ENCODE assay signal across 16 cellular contexts in the genomic region with DNA sequence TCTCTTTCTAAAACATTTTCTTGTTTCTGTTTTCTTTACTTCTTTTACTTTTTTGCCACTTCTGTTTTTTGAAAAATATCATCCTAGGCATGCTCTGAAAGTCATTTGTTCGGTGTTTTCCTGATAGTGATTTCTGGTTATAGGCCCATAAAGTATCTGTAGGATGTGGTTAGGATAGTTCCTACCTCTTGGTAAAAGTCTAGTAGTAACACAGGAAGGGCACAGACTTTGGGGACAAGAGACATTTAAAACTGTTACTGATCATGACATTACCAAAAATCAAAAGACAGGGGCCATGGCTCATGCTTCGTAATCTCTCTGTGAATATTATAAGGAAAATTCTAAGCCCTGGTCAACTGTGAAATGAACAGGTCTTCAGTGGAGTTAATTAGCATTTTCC. TPM values are rescaled to one million over a fixed set of nuclear protein-coding genes. Genes with fewer than 3 reads are reported as not detected.
A peak's percentile ranks its signal among the peaks of the same experiment; 100 is the strongest.
DNase-seq lines count a peak whose midpoint lies in the region; ATAC-seq and TF ChIP-seq lines count a peak whose summit lies in the region.
"Had no signal": no experiment of that assay in that cellular context is flagged by ENCODE, and none has a peak within 500 bp of the region (broad histone marks: within the 10 kb centered on the region; RNA-seq: fewer than 3 reads in every experiment).

No MANE protein-coding gene starts in this region.

- no peak overlapping the region for H3K23ac ChIP-seq in IMR-90 (ENCODE audit: low read depth, low read length)

- no peak overlapping the region for H4K8ac ChIP-seq in IMR-90 (ENCODE audit: low read depth in 2 of 2, low read length in 2 of 2)

- peaks cover 10% of the 10 kb centered on the region in 2 experiments; a peak in 3 of 4 replicates for H3K79me1 ChIP-seq in IMR-90 (ENCODE audit: low read depth in 1 of 2, low read length in 2 of 2)

- intact Hi-C loops in IMR-90 (cut with micrococcal nuclease), result no loop called here
- intact Hi-C loops in sigmoid colon (cut with DNase I), result no loop called here

- H4K5ac ChIP-seq in IMR-90 (ENCODE audit: low read depth, low read length), result no peak overlapping the region

- no peak for DNase-seq in IMR-90
- DNase-seq in central memory CD4-positive, alpha-beta T cell, result peak; percentile 12
- no peak for DNase-seq in sigmoid colon
- DNase-seq in NCI-H1092 (lab: John Stamatoyannopoulos, UW), result no peak
- no peak for DNase-seq in NCI-H2227 treated with DMSO at 0.1 percent for 48 hours (lab: John Stamatoyannopoulos, UW)
- DNase-seq in NCI-H1417 treated with DMSO at 0.1 percent for 48 hours (lab: John Stamatoyannopoulos, UW), result no peak
- DNase-seq: activated CD4-positive, CD25-positive, alpha-beta regulatory T cell treated with anti-CD3 and anti-CD28 coated beads, Interleukin-2, amount 50 U/mL, for 72 hours; BE2C; DMS79; GOT3; NCI-H2029; NCI-H748 treated with DMSO at 0.1 percent for 48 hours; nephron progenitor cell; stimulated activated CD4-positive, alpha-beta T cell treated with anti-CD3 and anti-CD28 coated beads, Interleukin-2, amount 100 ng/mL, for 48 hours had no signal

- WGBS in IMR-90 (ENCODE audit: extremely low coverage in 2 of 2, insufficient read length in 1 of 2), 2 experiments, result no CpG with 5 or more reads among the region's 2 CpGs
- 74 to 90% methylated on average over 2 of the region's 2 CpGs for WGBS in sigmoid colon, 2 donors

- in situ Hi-C loops in IMR-90 (cut with MboI; ENCODE audit: low sequenced_read_pairs), result no loop called here

- H3K27me3 ChIP-seq in BLaER1 (peaks cover 91% of the 10 kb centered on the region), IMR-90 (ENCODE audit: control insufficient read depth, insufficient read depth, low read length) (peaks cover 2% of the 10 kb centered on the region), sigmoid colon (no peaks in the 10 kb centered on the region)
- H3K27me3 ChIP-seq: BE2C had no signal

- ATAC-seq in IMR-90 (ENCODE audit: low read depth), result no peak
- ATAC-seq in activated CD4-positive, CD25-positive, alpha-beta regulatory T cell treated with anti-CD3 and anti-CD28 coated beads, Interleukin-2, amount 50 U/mL, for 24 hours, result no peak

- H2BK15ac ChIP-seq in IMR-90 (ENCODE audit: low read depth, low read length), result no peak overlapping the region

- no peak overlapping the region for H2BK120ac ChIP-seq in IMR-90 (ENCODE audit: low read depth, low read length)

- H3K9me1 ChIP-seq in IMR-90 (ENCODE audit: insufficient read depth, low read length), result peaks cover 6% of the 10 kb centered on the region; the same call in 1 of the 2 replicates

- H3K36me3 ChIP-seq in BLaER1 (no peaks in the 10 kb centered on the region), IMR-90 (ENCODE audit: control insufficient read depth, insufficient read depth, low read length) (peaks cover 3% of the 10 kb centered on the region; the same call in 1 of the 2 replicates), sigmoid colon (no peaks in the 10 kb centered on the region)
- H3K36me3 ChIP-seq: BE2C had no signal

- H3K4me3 ChIP-seq in BLaER1, result no peak overlapping the region
- no peak overlapping the region for H3K4me3 ChIP-seq in IMR-90 (ENCODE audit: insufficient read depth, low read depth, low read length)
- no peak overlapping the region for H3K4me3 ChIP-seq in sigmoid colon

- no peak overlapping the region for H2BK20ac ChIP-seq in IMR-90 (ENCODE audit: low read depth, low read length)

- no peak for TF ChIP-seq EP300 in sigmoid colon (IDR thresholded peaks at IDR 0.05)

- CTCF ChIA-PET in IMR-90 (lab: Yijun Ruan, JAX), result no interaction called here

- BruUV-seq in IMR-90 (replicated peaks; lab: Mats Ljungman, UMichigan), result no TSS peak

- TF ChIP-seq RAD21 in IMR-90 (IDR thresholded peaks at IDR 0.05; ENCODE audit: low read length), result no peak

- H2AK9ac ChIP-seq in IMR-90 (replicated peaks; ENCODE audit: low read depth, low read length, poor library complexity), result no peak overlapping the region

- H3K4me2 ChIP-seq in BLaER1 (peak overlapping the region; percentile 51), IMR-90 (ENCODE audit: low read depth, low read length) (no peak overlapping the region)

- peaks cover 61% of the 10 kb centered on the region for H3K4me1 ChIP-seq in BLaER1
- H3K4me1 ChIP-seq in IMR-90 (ENCODE audit: control insufficient read depth, insufficient read depth, low read length), result 0 out of 2 replicates have a peak, but pooled peaks cover 2% of the 10 kb centered on the region
- H3K4me1 ChIP-seq in sigmoid colon, result peaks cover 0 to 82% (median 51%) of the 10 kb centered on the region in 4 donors
- H3K4me1 ChIP-seq: BE2C had no signal

- no peak overlapping the region for H3K56ac ChIP-seq in IMR-90 (ENCODE audit: extremely low read depth, insufficient read depth, low read length)

- peaks cover 40% of the 10 kb centered on the region; the same call in 1 of the 2 replicates for H4K20me1 ChIP-seq in BLaER1
- no peaks in the 10 kb centered on the region for H4K20me1 ChIP-seq in IMR-90 (ENCODE audit: insufficient read depth, low read length)

- H3K9me3 ChIP-seq in BLaER1 (no peaks in the 10 kb centered on the region), IMR-90 (ENCODE audit: control insufficient read depth, insufficient read depth, low read length) (no peaks in the 10 kb centered on the region), sigmoid colon (no peaks in the 10 kb centered on the region)
- H3K9me3 ChIP-seq: BE2C had no signal

- dilution Hi-C loops in IMR-90 (cut with HindIII; ENCODE audit: low sequenced_read_pairs, unreplicated experiment), result no loop called here

- POLR2A ChIA-PET in IMR-90 (lab: Charles Lee; ENCODE audit: unreplicated experiment), result no interaction called here

- no peak overlapping the region for H3K9ac ChIP-seq in BLaER1
- no peak overlapping the region for H3K9ac ChIP-seq in IMR-90 (ENCODE audit: low read depth, low read length)

- no peak overlapping the region for H2AK5ac ChIP-seq in IMR-90 (ENCODE audit: low read depth, low read length)

- no peak overlapping the region for H4K91ac ChIP-seq in IMR-90 (ENCODE audit: insufficient read depth, low read depth, low read length)

- H3K27ac ChIP-seq in BLaER1 (no peak overlapping the region), IMR-90 (ENCODE audit: insufficient read depth, low read length) (no peak overlapping the region), sigmoid colon (peak overlapping the region; percentile 78 to 99 (median 95))

- no peak overlapping the region for H3K4ac ChIP-seq in IMR-90 (ENCODE audit: low read depth, low read length)

- no peak overlapping the region for H3K14ac ChIP-seq in IMR-90 (replicated peaks; ENCODE audit: low read depth, low read length)

- no peak overlapping the region for H2AFZ ChIP-seq in IMR-90 (replicated peaks; ENCODE audit: low read length, poor library complexity)

- peak overlapping the region; percentile 68 for H2BK5ac ChIP-seq in IMR-90 (ENCODE audit: low read depth, low read length, poor library complexity, severe bottlenecking)

- no peak for TF ChIP-seq POLR2A in IMR-90 (IDR thresholded peaks at IDR 0.05; ENCODE audit: low read depth, low read length)
- no peak for TF ChIP-seq POLR2A in sigmoid colon (IDR thresholded peaks at IDR 0.05)

- TF ChIP-seq CTCF in IMR-90 (conservative IDR thresholded peaks at IDR 0.05; ENCODE audit: low read depth, low read length) (no peak), sigmoid colon (IDR thresholded peaks at IDR 0.05) (no peak)

- H3K18ac ChIP-seq in IMR-90 (ENCODE audit: low read depth, low read length), result peak overlapping the region; percentile 62; the same call in 1 of the 2 replicates

TF ChIP-seq in IMR-90, 13 proteins besides CTCF, POLR2A, EP300 and RAD21:
- no peak for TF ChIP-seq CEBPB (IDR thresholded peaks at IDR 0.05; ENCODE audit: low read depth, low read length)

RNA-seq across cellular contexts. Expression of a gene that starts 44.8 kb away (rescaled TPM):
- total RNA-seq in IMR-90 (2012; rRNA removed) (41.9 and 69.4 TPM in 2 replicates), sigmoid colon (1,000 to 10,000 TPM in 3 of 4 donors, 100 to 1,000 TPM in 1; 701 to 1,465 (median 1,246) TPM)
- polyA plus RNA-seq in IMR-90 (2012; rRNA removed) (57.3 and 72.9 TPM in 2 replicates), sigmoid colon (10 to 100 TPM; 27.0 to 73.3 (median 42.2) TPM)
- polyA plus RNA-seq in IMR-90 (2012; cell fraction: cytosol; rRNA removed), result 41.0 and 73.7 TPM in 2 replicates
- 70.5 and 140 TPM in 2 replicates for polyA plus RNA-seq in IMR-90 (2012; cell fraction: nucleus; rRNA removed; ENCODE audit: low replicate concordance)

RNA-seq across cellular contexts. Expression of a gene that starts 59.1 kb away (rescaled TPM):
- total RNA-seq in IMR-90 (2012; rRNA removed) (21.7 and 23.8 TPM in 2 replicates), sigmoid colon (10 to 100 TPM; 11.3 to 21.0 (median 14.2) TPM)
- polyA plus RNA-seq in IMR-90 (2012; rRNA removed) (9.7 and 10.0 TPM in 2 replicates), sigmoid colon (1 to 10 TPM in 2 of 3 donors, under 1 TPM in 1; 0.92 to 3.6 (median 3.0) TPM)
- polyA plus RNA-seq in IMR-90 (2012; cell fraction: cytosol; rRNA removed), result 4.4 and 5.7 TPM in 2 replicates
- 6.1 and 14.1 TPM in 2 replicates for polyA plus RNA-seq in IMR-90 (2012; cell fraction: nucleus; rRNA removed; ENCODE audit: low replicate concordance)

Comparison
In these comparisons a context has a peak if more than half of its experiments do, and no peak if none do; other contexts are left out.
1. H3K27ac ChIP-seq: peak in sigmoid colon (4 of 4); none in BLaER1 (single experiment) and IMR-90 (single experiment).